ENCODE assay signal across 1 cellular context in genomic region chr3:9791790-9792404, GRCh38.
TF ChIP-seq lines count a peak whose summit lies in the region.

No MANE protein-coding gene starts in this region.

TF ChIP-seq in HCT116, 20 proteins besides CTCF, POLR2A, EP300 and RAD21 (continued from another document):
- TF ChIP-seq MAX (IDR thresholded peaks at IDR 0.05) (no peak), ZBTB33 (IDR thresholded peaks at IDR 0.05; ENCODE audit: extremely low read depth, insufficient replicate concordance, low read length) (no peak)
TF ChIP-seq in HCT116: peak in this region for 2.
